20 cellular contexts compared by ENCODE assay signal in genomic region chr22:47515384-47516125, GRCh38.
DNase-seq lines count a peak whose midpoint lies in the region; ATAC-seq and TF ChIP-seq lines count a peak whose summit lies in the region.
"Had no signal": no experiment of that assay in that cellular context is flagged by ENCODE, and none has a peak within 500 bp of the region (broad histone marks: within the 10 kb centered on the region; RNA-seq: fewer than 3 reads in every experiment).

No MANE protein-coding gene starts in this region.

- H3K9me3 Mint-ChIP-seq in neural crest cell = peaks cover 9% of the 10 kb centered on the region
- H3K9me3 Mint-ChIP-seq: activated CD8-positive, alpha-beta T cell treated with anti-CD3 and anti-CD28 coated beads for 36 hours; T-helper 2 cell treated with Interferon-gamma antibody and Interleukin-4, amounts not matched to agents 5 μg/mL and 100 μg/mL, for 36 hours had no signal

- H3K36me3 Mint-ChIP-seq in neural crest cell (ENCODE audit: low read depth) = no peaks in the 10 kb centered on the region
- H3K36me3 Mint-ChIP-seq: CD4-positive, CD25-positive, alpha-beta regulatory T cell had no signal

- ATAC-seq in HG03460 (IDR thresholded peaks at IDR 0.05; ENCODE audit: unreplicated experiment) = no peak
- ATAC-seq: activated CD8-positive, alpha-beta T cell treated with anti-CD3 and anti-CD28 coated beads for 36 hours; left colon had no signal

- DNase-seq in NCI-H510A treated with DMSO at 0.1 percent for 48 hours (lab: John Stamatoyannopoulos, UW) (peak; percentile 2), NCI-H510A (lab: John Stamatoyannopoulos, UW) (no peak), NCI-H146 treated with DMSO at 0.1 percent for 48 hours (lab: John Stamatoyannopoulos, UW; ENCODE audit: unreplicated experiment) (peak; percentile 18), SW480 (ENCODE audit: low spot score) (peak; percentile 13), neural crest cell (ENCODE audit: low read depth, low spot score) (no peak), DMS153 (lab: John Stamatoyannopoulos, UW) (no peak)
- no peak for DNase-seq in activated CD4-positive, alpha-beta T cell treated with anti-CD3 and anti-CD28 coated beads for 1 hour
- DNase-seq: activated CD4-positive, CD25-positive, alpha-beta regulatory T cell; activated CD8-positive, alpha-beta T cell treated with anti-CD3 and anti-CD28 coated beads for 36 hours; activated naive CD4-positive, alpha-beta T cell treated with Interleukin-2 at 50 U/mL for 16 hours; activated T-cell treated with anti-CD3 and anti-CD28 coated beads, Interleukin-2, amount 50 U/mL, for 1 hour; amygdala; CD4-positive, CD25-positive, alpha-beta regulatory T cell; DMS79; left colon; NCI-H1105; stimulated activated CD4-positive, alpha-beta T cell treated with anti-CD3 and anti-CD28 coated beads, Interleukin-12 subunit alpha, Interleukin-12 subunit beta, amount 100 ng/mL, for 4 hours; uterus had no signal

- no peaks in the 10 kb centered on the region for H3K4me1 Mint-ChIP-seq in neural crest cell
- H3K4me1 Mint-ChIP-seq: CD4-positive, CD25-positive, alpha-beta regulatory T cell had no signal

- H3K27me3 Mint-ChIP-seq in neural crest cell (ENCODE audit: low read depth) = no peaks in the 10 kb centered on the region
- H3K27me3 Mint-ChIP-seq: CD4-positive, CD25-positive, alpha-beta regulatory T cell had no signal

- peak overlapping the region; percentile 35 for H3K27ac Mint-ChIP-seq in neural crest cell (ENCODE audit: unreplicated experiment)
- H3K27ac Mint-ChIP-seq: activated CD8-positive, alpha-beta T cell treated with anti-CD3 and anti-CD28 coated beads for 36 hours; CD4-positive, CD25-positive, alpha-beta regulatory T cell; T-helper 2 cell treated with Interferon-gamma antibody and Interleukin-4, amounts not matched to agents 5 μg/mL and 100 μg/mL, for 36 hours had no signal

- no peak overlapping the region for H3K4me3 Mint-ChIP-seq in neural crest cell
- H3K4me3 Mint-ChIP-seq: activated CD8-positive, alpha-beta T cell treated with anti-CD3 and anti-CD28 coated beads for 36 hours; CD4-positive, CD25-positive, alpha-beta regulatory T cell; T-helper 2 cell treated with Interferon-gamma antibody and Interleukin-4, amounts not matched to agents 5 μg/mL and 100 μg/mL, for 36 hours had no signal

- TF ChIP-seq CTCF in neural crest cell (conservative IDR thresholded peaks at IDR 0.05) = no peak

Comparison
In these comparisons a context has a peak if more than half of its experiments do, and no peak if none do; other contexts are left out.
1. DNase-seq: peak in NCI-H510A treated with DMSO at 0.1 percent for 48 hours (single experiment), NCI-H146 treated with DMSO at 0.1 percent for 48 hours (single experiment) and SW480 (single experiment); none in NCI-H510A (single experiment), neural crest cell (single experiment), DMS153 (single experiment) and activated CD4-positive, alpha-beta T cell treated with anti-CD3 and anti-CD28 coated beads for 1 hour (single experiment).